ENCODE assay signal across 29 cellular contexts in the genomic region with DNA sequence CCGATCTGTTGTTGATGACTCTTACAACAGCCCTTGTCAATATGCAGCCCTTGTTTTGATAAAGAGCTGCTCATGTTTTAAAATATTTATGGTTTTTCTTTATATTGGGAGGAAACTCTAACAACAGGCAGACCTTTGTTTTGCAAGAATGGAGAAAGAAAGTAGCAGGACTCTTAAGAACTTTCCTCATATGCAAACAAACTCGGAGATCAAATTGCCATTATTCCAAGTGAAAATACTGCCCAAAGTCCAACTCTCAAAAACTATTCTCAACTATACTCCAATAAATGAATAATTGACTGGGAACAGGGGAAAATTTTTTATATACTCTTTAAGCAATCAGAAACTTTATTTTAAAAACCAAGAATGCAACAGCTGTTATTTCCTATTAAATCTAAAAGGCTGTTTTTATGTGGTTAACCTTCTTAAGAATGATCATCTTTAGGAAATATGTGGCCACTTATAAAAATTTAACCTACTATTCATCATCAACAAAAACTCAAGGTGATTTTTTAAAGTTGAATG.
DNase-seq lines count a peak whose midpoint lies in the region; ATAC-seq and TF ChIP-seq lines count a peak whose summit lies in the region.
"Had no signal": no experiment of that assay in that cellular context is flagged by ENCODE, and none has a peak within 500 bp of the region (broad histone marks: within the 10 kb centered on the region; RNA-seq: fewer than 3 reads in every experiment).

No MANE protein-coding gene starts in this region.

- no peak overlapping the region for H3K27ac ChIP-seq in SK-N-SH (ENCODE audit: low read depth in 2 of 2, low read length in 1 of 2)
- H3K27ac ChIP-seq in PC-3 (ENCODE audit: low read length) = no peak overlapping the region
- no peak overlapping the region for H3K27ac ChIP-seq in iPS-20b (ENCODE audit: low read length)
- H3K27ac ChIP-seq: 22Rv1, HL-60, left lung, psoas muscle, SJSA1 had no signal

- H3K36me3 ChIP-seq in SK-N-SH (replicated peaks in 1 of 2; ENCODE audit: control insufficient read depth in 1 of 2, insufficient read depth in 2 of 2, low read length in 1 of 2) = no peaks in the 10 kb centered on the region
- H3K36me3 ChIP-seq in PC-3 (ENCODE audit: low read depth, low read length) = no peaks in the 10 kb centered on the region
- no peaks in the 10 kb centered on the region for H3K36me3 ChIP-seq in iPS-20b (ENCODE audit: insufficient read depth, low read depth, low read length)
- H3K36me3 ChIP-seq: breast epithelium, left lung, SJSA1 had no signal

- H3K4me3 ChIP-seq in SK-N-SH (ENCODE audit: low read depth in 2 of 2, low read length in 1 of 2) = no peak overlapping the region
- no peak overlapping the region for H3K4me3 ChIP-seq in PC-3 (ENCODE audit: low read length)
- peak overlapping the region; percentile 16; the same call in 1 of the 2 replicates for H3K4me3 ChIP-seq in iPS-20b (ENCODE audit: low read length)
- H3K4me3 ChIP-seq: breast epithelium, left lung, psoas muscle, SJSA1, tibial nerve had no signal

- H3K79me2 ChIP-seq in SK-N-SH (ENCODE audit: insufficient read depth) (no peaks in the 10 kb centered on the region), PC-3 (ENCODE audit: low read length) (no peaks in the 10 kb centered on the region)

- H3K27me3 ChIP-seq in SK-N-SH (ENCODE audit: insufficient read depth) (no peaks in the 10 kb centered on the region), PC-3 (ENCODE audit: low read length) (no peaks in the 10 kb centered on the region), iPS-20b (ENCODE audit: insufficient read depth, low read length) (no peaks in the 10 kb centered on the region)
- H3K27me3 ChIP-seq: breast epithelium, left lung, SJSA1, tibial nerve had no signal

- DNase-seq in SK-N-SH = no peak
- DNase-seq in PC-3 = no peak
- DNase-seq in mucosa of gallbladder (ENCODE audit: low spot score) = no peak
- no peak for DNase-seq in NCI-H526 treated with DMSO at 0.1 percent for 48 hours (lab: John Stamatoyannopoulos, UW)
- no peak for DNase-seq in SIG-M5 treated with dmso at 0.1 percent for 504 hours (lab: John Stamatoyannopoulos, UW; ENCODE audit: unreplicated experiment)
- DNase-seq in NCI-H1092 (lab: John Stamatoyannopoulos, UW) = no peak
- DNase-seq: activated CD4-positive, alpha-beta T cell treated with anti-CD3 and anti-CD28 coated beads, Interleukin-2, amount 50 U/mL, for 1 hour; activated CD4-positive, CD25-positive, alpha-beta regulatory T cell; activated effector memory CD4-positive, alpha-beta T cell treated with anti-CD3 and anti-CD28 coated beads, Interleukin-2, amount 50 U/mL, for 16 hours; activated T-cell treated with anti-CD3 and anti-CD28 coated beads, Interleukin-2, amount 50 U/mL, for 24 hours; anterior cingulate cortex; CD4-positive, alpha-beta T cell; glutamatergic neuron; H7; left lung; mesendoderm; NCI-H146; NCI-H345; NCI-H774; psoas muscle; stimulated activated CD4-positive, alpha-beta T cell treated with anti-CD3 and anti-CD28 coated beads, Interleukin-4, amount 100 ng/mL, for 4 hours; T-helper 1 cell had no signal

- no peak for TF ChIP-seq RAD21 in SK-N-SH (IDR thresholded peaks at IDR 0.05; ENCODE audit: low read length)

- 95% methylated on average over 2 of the region's 2 CpGs for WGBS in SK-N-SH (ENCODE audit: low lambda C conversion rate)

- TF ChIP-seq CTCF in SK-N-SH (IDR thresholded peaks at IDR 0.05) (no peak), PC-3 (conservative IDR thresholded peaks at IDR 0.05; ENCODE audit: low read depth, low read length) (no peak)

- POLR2A ChIA-PET in SK-N-SH (lab: Yijun Ruan, JAX) (no interaction called here), PC-3 (lab: Charles Lee; ENCODE audit: unreplicated experiment) (no interaction called here)

- H3K9ac ChIP-seq in SK-N-SH (no peak overlapping the region), PC-3 (ENCODE audit: low read length) (no peak overlapping the region), iPS-20b (ENCODE audit: low read depth, low read length) (no peak overlapping the region; the same call in 1 of the 2 replicates)

- H3K9me3 ChIP-seq in SK-N-SH (no peaks in the 10 kb centered on the region), PC-3 (ENCODE audit: low read length) (no peaks in the 10 kb centered on the region), iPS-20b (ENCODE audit: insufficient read depth, low read depth, low read length) (no peaks in the 10 kb centered on the region)
- H3K9me3 ChIP-seq: breast epithelium, left lung, psoas muscle, SJSA1, tibial nerve had no signal

- H3K4me1 ChIP-seq in SK-N-SH (ENCODE audit: control insufficient read depth in 1 of 2, insufficient read depth in 2 of 2, low read depth in 1 of 2, low read length in 1 of 2) (peaks cover 0 to 3% of the 10 kb centered on the region in 2 experiments; a peak in 2 of 4 replicates), PC-3 (ENCODE audit: insufficient read depth, low read length) (peaks cover 42% of the 10 kb centered on the region), iPS-20b (ENCODE audit: insufficient read depth, low read length) (peaks cover 11% of the 10 kb centered on the region; the same call in 1 of the 2 replicates)
- H3K4me1 ChIP-seq: breast epithelium, left lung, psoas muscle had no signal

- no peaks in the 10 kb centered on the region for H3F3A ChIP-seq in SK-N-SH (replicated peaks; ENCODE audit: insufficient read depth)
- H3F3A ChIP-seq in PC-3 (ENCODE audit: low read length, unreplicated experiment) = no peaks in the 10 kb centered on the region

- TF ChIP-seq EP300 in SK-N-SH (IDR thresholded peaks at IDR 0.05; ENCODE audit: borderline replicate concordance in 1 of 2, low read depth in 1 of 2, low read length in 1 of 2) = no peak

- CTCF ChIA-PET in SK-N-SH (lab: Yijun Ruan, JAX) = interaction anchor here (0.7 to 3.8 kb wide), 4 partner anchors 10 to 935 kb away, joined by 4 to 43 read pairs (median 4); no protein-coding TSS in a partner anchor
- CTCF ChIA-PET in PC-3 (lab: Charles Lee) = interaction anchor here (0.6 kb wide), 1 partner anchor 78 kb away, joined by 3 read pairs; no protein-coding TSS in a partner anchor

- no peak overlapping the region for H3K4me2 ChIP-seq in SK-N-SH
- peak overlapping the region; percentile 26 for H3K4me2 ChIP-seq in PC-3 (ENCODE audit: low read length)

- ATAC-seq in SK-N-SH treated with all-trans-retinoic acid at 6 μM for 48 hours (no peak), PC-3 (peak; percentile 14)
- ATAC-seq: left lung, psoas muscle had no signal

- no peaks in the 10 kb centered on the region for H3K9me2 ChIP-seq in SK-N-SH
- no peaks in the 10 kb centered on the region for H3K9me2 ChIP-seq in PC-3 (replicated peaks; ENCODE audit: low read length)

- H4K20me1 ChIP-seq in SK-N-SH (ENCODE audit: insufficient read depth) (no peaks in the 10 kb centered on the region), PC-3 (ENCODE audit: low read length) (no peaks in the 10 kb centered on the region)

- intact Hi-C loops in PC-3 (cut with micrococcal nuclease) = loop anchor here (1.0 to 10.0 kb wide), 2 partner anchors 8 to 331 kb away; no protein-coding TSS in a partner anchor

- H2AFZ ChIP-seq in SK-N-SH (ENCODE audit: low read depth) = peak overlapping the region; percentile 30; the same call in 1 of the 2 replicates
- no peak overlapping the region for H2AFZ ChIP-seq in PC-3 (ENCODE audit: low read length)

- BruUV-seq in PC-3 (replicated peaks; lab: Mats Ljungman, UMichigan) = no TSS peak

TF ChIP-seq in SK-N-SH, 30 proteins besides CTCF, POLR2A, EP300 and RAD21 (continues in another document):
- TF ChIP-seq GABPA (IDR thresholded peaks at IDR 0.05; ENCODE audit: low read depth) (no peak), EZH2phosphoT487 (IDR thresholded peaks at IDR 0.05; ENCODE audit: borderline replicate concordance, low read depth) (no peak), TEAD4 (IDR thresholded peaks at IDR 0.05; ENCODE audit: borderline replicate concordance, insufficient read depth) (no peak)

TF ChIP-seq in SK-N-SH treated with all-trans-retinoic acid at 6 μM for 48 hours, 23 proteins besides CTCF, POLR2A, EP300 and RAD21:
- no peak for TF ChIP-seq GLIS3 (CRISPR knock-in tag; IDR thresholded peaks at IDR 0.05)
